ENCODE assay signal across 8 cellular contexts in the genomic region with DNA sequence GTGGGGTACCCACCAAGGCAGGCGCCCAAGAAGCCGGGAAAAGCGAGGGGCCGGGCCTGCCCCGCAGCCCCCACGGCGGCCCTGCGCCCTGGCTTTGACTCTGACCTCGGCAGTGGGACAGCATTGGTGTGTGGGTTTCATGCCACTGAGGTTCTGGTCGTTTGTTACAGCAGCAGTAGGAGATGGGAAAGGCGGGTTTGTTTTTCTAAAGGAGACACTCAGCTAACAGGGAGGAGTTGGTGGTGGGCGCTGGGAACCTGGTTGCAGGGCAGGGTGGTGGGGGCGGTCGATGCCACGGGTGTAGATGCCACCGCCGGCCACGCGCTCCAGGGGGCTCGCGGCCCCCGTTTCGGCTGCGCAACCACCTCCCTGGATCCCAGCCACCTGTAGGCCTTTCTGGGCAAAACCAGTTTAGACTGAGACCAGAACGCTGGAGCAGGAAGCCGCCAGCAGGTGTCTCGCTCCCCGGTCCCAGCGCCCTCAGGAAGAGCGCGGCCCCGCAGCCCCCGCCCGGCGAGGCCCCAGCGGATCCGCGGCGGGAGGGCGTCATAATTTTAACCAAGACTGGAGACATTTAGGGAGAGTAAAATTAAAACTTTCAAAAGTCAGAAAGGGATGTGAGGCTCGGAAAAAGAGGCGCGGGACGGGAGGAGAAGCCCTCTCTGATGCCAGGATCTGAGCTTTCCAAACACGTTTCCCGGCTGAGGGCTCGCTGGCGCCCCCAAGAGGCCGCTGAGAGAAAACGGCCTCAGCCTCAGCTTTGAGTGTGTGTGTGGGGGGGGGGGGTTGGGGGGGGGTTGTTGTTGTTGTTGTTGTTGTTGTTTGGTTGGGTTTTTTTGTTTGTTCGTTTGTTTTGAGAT. TPM values are rescaled to one million over a fixed set of nuclear protein-coding genes. Genes with fewer than 3 reads are reported as not detected.
DNase-seq lines count a peak whose midpoint lies in the region; ATAC-seq, FAIRE-seq and TF ChIP-seq lines count a peak whose summit lies in the region.

No MANE protein-coding gene starts in this region.

- no peaks in the 10 kb centered on the region for H3K36me3 ChIP-seq in ES-I3 (ENCODE audit: insufficient read depth, low read length)
- no peaks in the 10 kb centered on the region for H3K36me3 ChIP-seq in K562 (ENCODE audit: control insufficient read depth, insufficient read depth, low read length)
- no peaks in the 10 kb centered on the region for H3K36me3 ChIP-seq in skeletal muscle tissue (ENCODE audit: control insufficient read depth in 3 of 3, insufficient read depth in 3 of 3, low read length in 3 of 3)

- TF ChIP-seq EP300 in K562 (IDR thresholded peaks at IDR 0.05; ENCODE audit: low read length): no peak

- H3K27me3 ChIP-seq in K562 (ENCODE audit: control insufficient read depth in 2 of 2, insufficient read depth in 2 of 2, low read length in 2 of 2) (no peaks in the 10 kb centered on the region), skeletal muscle tissue (ENCODE audit: control insufficient read depth in 3 of 3, insufficient read depth in 3 of 3, low read length in 3 of 3) (peaks cover 0 to 4% (median 4%) of the 10 kb centered on the region in 3 donors)

- no peaks in the 10 kb centered on the region for H4K20me1 ChIP-seq in K562 (replicated peaks; ENCODE audit: control insufficient read depth, insufficient read depth, low read length)

- peak; percentile 79 for TF ChIP-seq CTCF in HFF-Myc (IDR thresholded peaks at IDR 0.05; ENCODE audit: low read depth, low read length, missing control alignments)
- TF ChIP-seq CTCF in K562 (IDR thresholded peaks at IDR 0.05 in 2 of 3, conservative IDR thresholded peaks at IDR 0.05 in 1 of 3; ENCODE audit: insufficient read depth in 2 of 3, low read depth in 1 of 3, low read length in 3 of 3): peak; percentile 62 to 93 (median 83)

- H3K4me3 ChIP-seq in HFF-Myc (replicated peaks; ENCODE audit: low read depth, low read length) (peak overlapping the region; percentile 43), K562 (peak overlapping the region; percentile 48), iPS-18c (ENCODE audit: insufficient read depth, low read depth, low read length) (peak overlapping the region; percentile 59), skeletal muscle tissue (ENCODE audit: low read length in 3 of 3) (peak overlapping the region; percentile 59 to 71 (median 65))

- H2AFZ ChIP-seq in K562 (ENCODE audit: low read depth, low read length): peak overlapping the region; percentile 92

- peak overlapping the region; percentile 94 for H3K9ac ChIP-seq in ES-I3 (ENCODE audit: low read depth, low read length)
- H3K9ac ChIP-seq in K562 (ENCODE audit: insufficient read depth in 1 of 2, low read depth in 2 of 2, low read length in 2 of 2): peak overlapping the region; percentile 59 to 91
- peak overlapping the region in 2 of 3 donors; percentile 10 to 50 for H3K9ac ChIP-seq in skeletal muscle tissue (ENCODE audit: low read depth in 1 of 3, low read length in 3 of 3)

- FAIRE-seq in K562 (lab: Jason Lieb, UNC): peak; percentile 83

- WGBS in K562 (ENCODE audit: insufficient coverage, low coverage, missing lambda C conversion rate): 11% methylated on average over 43 of the region's 51 CpGs

- peaks cover 2% of the 10 kb centered on the region for H3K9me1 ChIP-seq in K562 (ENCODE audit: control insufficient read depth, insufficient read depth, low read length)

- DNase-seq in HFF-Myc (ENCODE audit: extremely low read depth, low read depth) (no peak), NCI-H1105 (lab: John Stamatoyannopoulos, UW) (peak; percentile 37), T-helper 1 cell (peak in 3 of 5 donors; percentile 17 to 48 (median 23)), K562 (ENCODE audit: extremely low read depth in 1 of 4, low spot score in 3 of 4) (peak; percentile 87 to 89 (median 88))

- CTCF ChIA-PET in K562 (lab: Yijun Ruan, JAX; ENCODE audit: low intra/inter-chr PET ratio): interaction anchor here (0.6 to 1.4 kb wide), 3 partner anchors 179 to 423 kb away, joined by 3 to 4 read pairs (median 3); no protein-coding TSS in a partner anchor

- H3K27ac ChIP-seq in K562 (ENCODE audit: extremely low read depth, low read depth, low read length) (peak overlapping the region; percentile 64), skeletal muscle tissue (ENCODE audit: low read depth, low read length) (peak overlapping the region; percentile 30)

- no peaks in the 10 kb centered on the region for H3K79me2 ChIP-seq in K562 (ENCODE audit: control insufficient read depth, insufficient read depth, low read length)

- no TSS peak for BruUV-seq in K562 (replicated peaks; lab: Mats Ljungman, UMichigan)

- peak overlapping the region; percentile 68 for H3K4me2 ChIP-seq in K562 (ENCODE audit: insufficient read depth, low read length)

- H3K4me1 ChIP-seq in ES-I3 (ENCODE audit: insufficient read depth, low read length): no peaks in the 10 kb centered on the region
- peaks cover 3 to 15% of the 10 kb centered on the region in 2 experiments; a peak in 3 of 5 replicates for H3K4me1 ChIP-seq in K562 (replicated peaks in 1 of 2; ENCODE audit: control insufficient read depth in 2 of 2, insufficient read depth in 2 of 2, low read length in 2 of 2)
- H3K4me1 ChIP-seq in skeletal muscle tissue (ENCODE audit: control insufficient read depth in 3 of 3, insufficient read depth in 3 of 3, low read length in 3 of 3): peaks cover 0 to 3% (median 0%) of the 10 kb centered on the region in 3 donors

- peak; percentile 58 to 61 for TF ChIP-seq RAD21 in K562 (CRISPR knock-in tag; conservative IDR thresholded peaks at IDR 0.05 in 1 of 2, IDR thresholded peaks at IDR 0.05 in 1 of 2)

- peak; percentile 72 for TF ChIP-seq POLR2A in K562 (conservative IDR thresholded peaks at IDR 0.05)

- POLR2A ChIA-PET in K562 (lab: Yijun Ruan, JAX): interaction anchor here (0.5 to 1.2 kb wide), 6 partner anchors 12 to 106 kb away, joined by 3 to 7 read pairs (median 3); a partner anchor contains a TSS

- ATAC-seq in K562 (peak; percentile 99), HG03025 (IDR thresholded peaks at IDR 0.05; ENCODE audit: low FRiP score, unreplicated experiment) (no peak)

- in situ Hi-C loops in K562 (cut with MboI): no loop called here

- H3K9me3 ChIP-seq in ES-I3 (ENCODE audit: control insufficient read depth, insufficient read depth, low read length) (no peaks in the 10 kb centered on the region), K562 (replicated peaks; ENCODE audit: control insufficient read depth, insufficient read depth, low read depth, low read length) (no peaks in the 10 kb centered on the region), iPS-18c (ENCODE audit: control insufficient read depth, insufficient read depth, low read length) (no peaks in the 10 kb centered on the region), skeletal muscle tissue (ENCODE audit: control insufficient read depth in 3 of 3, low read length in 3 of 3) (no peaks in the 10 kb centered on the region)

- intact Hi-C loops in K562 (cut with micrococcal nuclease): no loop called here

TF ChIP-seq in K562, 482 proteins besides CTCF, POLR2A, EP300 and RAD21 (continues in another document):
- TF ChIP-seq NRF1 (conservative IDR thresholded peaks at IDR 0.05 in 1 of 2, IDR thresholded peaks at IDR 0.05 in 1 of 2): peak in 1 of 2 experiments; percentile 56; a peak in 2 of 4 replicates

RNA-seq across cellular contexts. Expression of a gene that starts 17.4 kb away (rescaled TPM):
- not detected in 2 replicates for total RNA-seq in K562 (2011; cell fraction: chromatin; rRNA removed; ENCODE audit: low replicate concordance)
- not detected in 2 replicates for total RNA-seq in K562 (2011; cell fraction: nucleolus; rRNA removed)
- not detected in 2 replicates for total RNA-seq in K562 (2011; cell fraction: nucleoplasm; rRNA removed)
- total RNA-seq in K562 (2014; rRNA removed) (not detected in 2 replicates), K562 (2014; rRNA removed; fragmentation: Illumina TruSeq; extraction: Trizol) (not detected in 2 replicates), K562 (2015; rRNA removed; fragmentation: Illumina TruSeq; extraction: Trizol) (not detected in 2 replicates), K562 (2021) (not detected in 2 replicates), skeletal muscle tissue (2.1 TPM)
- polyA plus RNA-seq in K562 (2011; rRNA removed) (not detected in 2 replicates), K562 (2014; fragmentation: Illumina TruSeq; extraction: Trizol) (not detected in 2 replicates), K562 (2014; fragmentation: Nextera tagmentation; extraction: Ambion mirVana) (not detected), K562 (2014; rRNA removed) (not detected in 2 replicates)
- not detected in 2 replicates for polyA plus RNA-seq in K562 (2011; cell fraction: cytosol; rRNA removed)
- not detected in 2 replicates for polyA plus RNA-seq in K562 (2011; cell fraction: nucleus; rRNA removed)
- not detected in 2 replicates for polyA plus RNA-seq in K562 (2012)
- not detected in 2 replicates for polyA minus RNA-seq in K562 (2011; rRNA and poly(A)+ RNA removed)
- polyA minus RNA-seq in K562 (2011; cell fraction: cytosol; rRNA and poly(A)+ RNA removed): not detected in 2 replicates
- polyA minus RNA-seq in K562 (2011; cell fraction: nucleus; rRNA and poly(A)+ RNA removed): not detected in 2 replicates

RNA-seq across cellular contexts. Expression of a gene that starts 36.4 kb away (rescaled TPM):
- 58.9 and 87.5 TPM in 2 replicates for total RNA-seq in K562 (2011; cell fraction: chromatin; rRNA removed; ENCODE audit: low replicate concordance)
- 81.7 and 89.2 TPM in 2 replicates for total RNA-seq in K562 (2011; cell fraction: nucleolus; rRNA removed)
- 55.3 and 62.8 TPM in 2 replicates for total RNA-seq in K562 (2011; cell fraction: nucleoplasm; rRNA removed)
- total RNA-seq in K562 (2014; rRNA removed) (230 and 404 TPM in 2 replicates), K562 (2014; rRNA removed; fragmentation: Illumina TruSeq; extraction: Trizol) (52.0 and 55.4 TPM in 2 replicates), K562 (2015; rRNA removed; fragmentation: Illumina TruSeq; extraction: Trizol) (80.2 and 81.1 TPM in 2 replicates), K562 (2021) (110 and 117 TPM in 2 replicates), skeletal muscle tissue (499 TPM)
- polyA plus RNA-seq in K562 (2011; rRNA removed) (142 and 147 TPM in 2 replicates), K562 (2014; fragmentation: Illumina TruSeq; extraction: Trizol) (70.2 and 110 TPM in 2 replicates), K562 (2014; fragmentation: Nextera tagmentation; extraction: Ambion mirVana) (10 to 100 TPM; 43.9 to 45.0 TPM), K562 (2014; rRNA removed) (223 and 254 TPM in 2 replicates)
- polyA plus RNA-seq in K562 (2011; cell fraction: cytosol; rRNA removed): 201 and 540 TPM in 2 replicates
- 92.2 and 167 TPM in 2 replicates for polyA plus RNA-seq in K562 (2011; cell fraction: nucleus; rRNA removed)
- 130 and 170 TPM in 2 replicates for polyA plus RNA-seq in K562 (2012)
- 79.0 and 140 TPM in 2 replicates for polyA minus RNA-seq in K562 (2011; rRNA and poly(A)+ RNA removed)
- 123 and 146 TPM in 2 replicates for polyA minus RNA-seq in K562 (2011; cell fraction: cytosol; rRNA and poly(A)+ RNA removed)
- 50.9 and 51.2 TPM in 2 replicates for polyA minus RNA-seq in K562 (2011; cell fraction: nucleus; rRNA and poly(A)+ RNA removed)

Comparison
In these comparisons a context has a peak if more than half of its experiments do, and no peak if none do; other contexts are left out.
1. H3K9ac ChIP-seq: peak in every context shown above with its lines; median percentile 94 in ES-I3; 75 in K562; 30 in skeletal muscle tissue.